In the genomic region with DNA sequence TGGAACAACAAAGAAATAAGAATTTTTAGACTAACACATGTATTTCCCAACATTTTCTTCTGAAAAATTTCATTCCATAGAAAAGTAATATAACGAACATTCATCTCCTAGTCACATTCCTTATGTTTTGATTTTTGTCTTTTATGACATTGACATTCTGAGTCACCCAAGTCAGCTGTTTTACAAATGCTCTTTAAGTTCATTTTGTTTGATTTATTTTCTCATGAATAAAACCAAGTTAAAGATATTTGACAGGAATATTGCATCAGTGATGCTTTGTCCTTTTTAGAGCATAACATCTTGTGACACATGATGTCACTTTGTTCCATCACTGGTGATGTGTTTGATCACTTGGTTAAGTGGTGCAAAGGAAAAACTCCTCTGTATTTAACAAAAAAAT, we compare ENCODE assay signal across 29 cellular contexts. TPM values are rescaled to one million over a fixed set of nuclear protein-coding genes. Genes with fewer than 3 reads are reported as not detected.
DNase-seq lines count a peak whose midpoint lies in the region; ATAC-seq and TF ChIP-seq lines count a peak whose summit lies in the region.
"Had no signal": no experiment of that assay in that cellular context is flagged by ENCODE, and none has a peak within 500 bp of the region (broad histone marks: within the 10 kb centered on the region; RNA-seq: fewer than 3 reads in every experiment).

No MANE protein-coding gene starts in this region.

- no TSS peak for BruUV-seq in Calu3 (replicated peaks; lab: Mats Ljungman, UMichigan)

- POLR2A ChIA-PET in SK-N-SH (lab: Yijun Ruan, JAX), result no interaction called here

- H4K20me1 ChIP-seq in SK-N-SH (ENCODE audit: insufficient read depth), result no peaks in the 10 kb centered on the region

- no peak for TF ChIP-seq EP300 in SK-N-SH (IDR thresholded peaks at IDR 0.05; ENCODE audit: borderline replicate concordance in 1 of 2, low read depth in 1 of 2, low read length in 1 of 2)

- no peaks in the 10 kb centered on the region for H3K36me3 Mint-ChIP-seq in stimulated activated naive B cell treated with anti-CD40 and anti-IgM and Interleukin-4, amounts not matched to agents 10 μg/mL and 1 μg/mL and 100 μg/mL, for 72 hours
- no peaks in the 10 kb centered on the region for H3K36me3 Mint-ChIP-seq in Calu3 (ENCODE audit: insufficient read depth, unreplicated experiment)
- H3K36me3 Mint-ChIP-seq: activated naive CD4-positive, alpha-beta T cell treated with anti-CD3 and anti-CD28 coated beads, Interleukin-2, amount 50 U/mL, for 72 hours; memory B cell had no signal

- H3F3A ChIP-seq in SK-N-SH (replicated peaks; ENCODE audit: insufficient read depth), result peaks cover 10% of the 10 kb centered on the region

- no peak overlapping the region for H3K4me2 ChIP-seq in SK-N-SH
- H3K4me2 ChIP-seq: BLaER1 treated with 17β-estradiol and CSF1 and Interleukin-3, amounts not matched to agents 10 nM and 100 nM had no signal

- intact Hi-C loops in Calu3 (cut with micrococcal nuclease; ENCODE audit: unreplicated experiment), result no loop called here

- no peak overlapping the region for H2AFZ ChIP-seq in SK-N-SH (ENCODE audit: low read depth)

- no peaks in the 10 kb centered on the region for H3K4me1 Mint-ChIP-seq in stimulated activated naive B cell treated with anti-CD40 and anti-IgM and Interleukin-4, amounts not matched to agents 10 μg/mL and 1 μg/mL and 100 μg/mL, for 72 hours
- no peaks in the 10 kb centered on the region for H3K4me1 Mint-ChIP-seq in Calu3 (ENCODE audit: low read depth, unreplicated experiment)
- H3K4me1 Mint-ChIP-seq: activated T-helper 17 cell treated with anti-CD3 and anti-CD28 coated beads, Interleukin-2, amount 50 U/mL, for 72 hours; memory B cell had no signal

- H3K4me3 ChIP-seq in SK-N-SH (ENCODE audit: low read depth in 2 of 2, low read length in 1 of 2), result no peak overlapping the region
- H3K4me3 ChIP-seq in fibroblast of villous mesenchyme (ENCODE audit: low read depth, low read length), result no peak overlapping the region
- H3K4me3 ChIP-seq: BLaER1 treated with 17β-estradiol and CSF1 and Interleukin-3, amounts not matched to agents 10 nM and 100 nM; cardiac muscle cell; heart right ventricle; suprapubic skin had no signal

- peak; percentile 2 for DNase-seq in NCI-H748 (lab: John Stamatoyannopoulos, UW; ENCODE audit: unreplicated experiment)
- DNase-seq in NCI-H748 treated with DMSO at 0.1 percent for 48 hours (lab: John Stamatoyannopoulos, UW), result no peak
- DNase-seq in SK-N-SH, result no peak
- DNase-seq in fibroblast of villous mesenchyme (ENCODE audit: low read depth), result peak; percentile 70
- DNase-seq in stromal cell of bone marrow (ENCODE audit: low read depth), result peak; percentile 31
- no peak for DNase-seq in stimulated activated naive B cell treated with anti-CD40 and anti-IgM and Interleukin-4, amounts not matched to agents 10 μg/mL and 1 μg/mL and 100 μg/mL, for 72 hours
- DNase-seq in Calu3, result no peak
- no peak for DNase-seq in NCI-H1092 (lab: John Stamatoyannopoulos, UW)
- DNase-seq: activated CD4-positive, alpha-beta T cell treated with anti-CD3 and anti-CD28 coated beads, Interleukin-2, amount 50 U/mL, for 48 hours; activated CD4-positive, CD25-positive, alpha-beta regulatory T cell; activated CD8-positive, alpha-beta memory T cell treated with anti-CD3 and anti-CD28 coated beads, Interleukin-2, amount 50 U/mL, for 48 hours; anterior cingulate cortex; Caco-2; heart right ventricle; HFFc6; Karpas-422; left colon; NCI-H187; NCI-H226; NCI-H774; retina; SW 1271 had no signal

- H3K27ac Mint-ChIP-seq in stimulated activated naive B cell treated with anti-CD40 and anti-IgM and Interleukin-4, amounts not matched to agents 10 μg/mL and 1 μg/mL and 100 μg/mL, for 72 hours, result no peak overlapping the region
- no peak overlapping the region for H3K27ac Mint-ChIP-seq in Calu3 (ENCODE audit: unreplicated experiment)
- H3K27ac Mint-ChIP-seq: activated naive CD4-positive, alpha-beta T cell treated with anti-CD3 and anti-CD28 coated beads, Interleukin-2, amount 50 U/mL, for 72 hours; activated T-helper 17 cell treated with anti-CD3 and anti-CD28 coated beads, Interleukin-2, amount 50 U/mL, for 72 hours; dendritic cell treated with granulocyte-macrophage colony-stimulating factor and Interleukin-4, amounts not matched to agents 40 ng/mL and 50 ng/mL, for 4 days; HFFc6; memory B cell had no signal

- 93% methylated on average over 1 of the region's 1 CpG for whole genome bisulfite sequencing in SK-N-SH (ENCODE audit: low lambda C conversion rate)

- CTCF ChIA-PET in SK-N-SH (lab: Yijun Ruan, JAX), result interaction anchor here (1.1 kb wide), 1 partner anchor 10 kb away, joined by 3 read pairs; no protein-coding TSS in a partner anchor
- CTCF ChIA-PET in Calu3 (lab: Charles Lee), result no interaction called here

- TF ChIP-seq CTCF in SK-N-SH (IDR thresholded peaks at IDR 0.05) (no peak), fibroblast of villous mesenchyme (IDR thresholded peaks at IDR 0.05; ENCODE audit: insufficient read depth, low read depth, low read length) (no peak), Calu3 (IDR thresholded peaks at IDR 0.05; ENCODE audit: unreplicated experiment) (no peak)

- H3K79me2 ChIP-seq in SK-N-SH (ENCODE audit: insufficient read depth), result no peaks in the 10 kb centered on the region

- no peaks in the 10 kb centered on the region for H3K9me3 ChIP-seq in SK-N-SH
- H3K9me3 ChIP-seq: BLaER1 treated with 17β-estradiol and CSF1 and Interleukin-3, amounts not matched to agents 10 nM and 100 nM; Caco-2; heart right ventricle; suprapubic skin had no signal

- H3K4me3 Mint-ChIP-seq in stimulated activated naive B cell treated with anti-CD40 and anti-IgM and Interleukin-4, amounts not matched to agents 10 μg/mL and 1 μg/mL and 100 μg/mL, for 72 hours, result no peak overlapping the region
- no peak overlapping the region for H3K4me3 Mint-ChIP-seq in Calu3 (ENCODE audit: low read depth, unreplicated experiment)
- H3K4me3 Mint-ChIP-seq: activated T-helper 17 cell treated with anti-CD3 and anti-CD28 coated beads, Interleukin-2, amount 50 U/mL, for 72 hours; dendritic cell treated with granulocyte-macrophage colony-stimulating factor and Interleukin-4, amounts not matched to agents 40 ng/mL and 50 ng/mL, for 4 days; HFFc6; memory B cell had no signal

- no peak overlapping the region for H3K9ac ChIP-seq in SK-N-SH
- H3K9ac ChIP-seq: BLaER1 treated with 17β-estradiol and CSF1 and Interleukin-3, amounts not matched to agents 10 nM and 100 nM had no signal

- H3K4me1 ChIP-seq in SK-N-SH (ENCODE audit: control insufficient read depth in 1 of 2, insufficient read depth in 2 of 2, low read depth in 1 of 2, low read length in 1 of 2), result peaks cover 6 to 11% of the 10 kb centered on the region in 2 experiments; a peak in 3 of 4 replicates
- H3K4me1 ChIP-seq: BLaER1 treated with 17β-estradiol and CSF1 and Interleukin-3, amounts not matched to agents 10 nM and 100 nM; Caco-2; suprapubic skin had no signal

- H3K9me2 ChIP-seq in SK-N-SH, result no peaks in the 10 kb centered on the region

- no peaks in the 10 kb centered on the region for H3K27me3 Mint-ChIP-seq in stimulated activated naive B cell treated with anti-CD40 and anti-IgM and Interleukin-4, amounts not matched to agents 10 μg/mL and 1 μg/mL and 100 μg/mL, for 72 hours
- no peaks in the 10 kb centered on the region for H3K27me3 Mint-ChIP-seq in Calu3 (ENCODE audit: unreplicated experiment)
- H3K27me3 Mint-ChIP-seq: activated T-helper 17 cell treated with anti-CD3 and anti-CD28 coated beads, Interleukin-2, amount 50 U/mL, for 72 hours; dendritic cell treated with granulocyte-macrophage colony-stimulating factor and Interleukin-4, amounts not matched to agents 40 ng/mL and 50 ng/mL, for 4 days; memory B cell had no signal

- no peak for ATAC-seq in stimulated activated naive B cell treated with anti-CD40 and anti-IgM and Interleukin-4, amounts not matched to agents 10 μg/mL and 1 μg/mL and 100 μg/mL, for 72 hours (replicated peaks)
- ATAC-seq: activated naive CD4-positive, alpha-beta T cell treated with anti-CD3 and anti-CD28 coated beads, Interleukin-2, amount 50 U/mL, for 72 hours; activated T-helper 17 cell treated with anti-CD3 and anti-CD28 coated beads, Interleukin-2, amount 50 U/mL, for 72 hours; heart right ventricle; left colon had no signal

- no peaks in the 10 kb centered on the region for H3K36me3 ChIP-seq in SK-N-SH (replicated peaks in 1 of 2; ENCODE audit: control insufficient read depth in 1 of 2, insufficient read depth in 2 of 2, low read length in 1 of 2)
- H3K36me3 ChIP-seq: cardiac muscle cell, suprapubic skin had no signal

- no peaks in the 10 kb centered on the region for H3K27me3 ChIP-seq in SK-N-SH (ENCODE audit: insufficient read depth)
- H3K27me3 ChIP-seq: BLaER1 treated with 17β-estradiol and CSF1 and Interleukin-3, amounts not matched to agents 10 nM and 100 nM; cardiac muscle cell; heart right ventricle; suprapubic skin had no signal

- no peak overlapping the region for H3K27ac ChIP-seq in SK-N-SH (ENCODE audit: low read depth in 2 of 2, low read length in 1 of 2)
- H3K27ac ChIP-seq: BLaER1 treated with 17β-estradiol and CSF1 and Interleukin-3, amounts not matched to agents 10 nM and 100 nM; cardiac muscle cell; heart right ventricle; suprapubic skin had no signal

- H3K9me3 Mint-ChIP-seq in stimulated activated naive B cell treated with anti-CD40 and anti-IgM and Interleukin-4, amounts not matched to agents 10 μg/mL and 1 μg/mL and 100 μg/mL, for 72 hours, result no peaks in the 10 kb centered on the region
- no peaks in the 10 kb centered on the region for H3K9me3 Mint-ChIP-seq in Calu3 (ENCODE audit: low read depth, unreplicated experiment)
- H3K9me3 Mint-ChIP-seq: dendritic cell treated with granulocyte-macrophage colony-stimulating factor and Interleukin-4, amounts not matched to agents 40 ng/mL and 50 ng/mL, for 4 days; HFFc6 had no signal

- no peak for TF ChIP-seq RAD21 in SK-N-SH (IDR thresholded peaks at IDR 0.05; ENCODE audit: low read length)

TF ChIP-seq in SK-N-SH, 30 proteins besides CTCF, POLR2A, EP300 and RAD21:
- TF ChIP-seq, protein P1, sequence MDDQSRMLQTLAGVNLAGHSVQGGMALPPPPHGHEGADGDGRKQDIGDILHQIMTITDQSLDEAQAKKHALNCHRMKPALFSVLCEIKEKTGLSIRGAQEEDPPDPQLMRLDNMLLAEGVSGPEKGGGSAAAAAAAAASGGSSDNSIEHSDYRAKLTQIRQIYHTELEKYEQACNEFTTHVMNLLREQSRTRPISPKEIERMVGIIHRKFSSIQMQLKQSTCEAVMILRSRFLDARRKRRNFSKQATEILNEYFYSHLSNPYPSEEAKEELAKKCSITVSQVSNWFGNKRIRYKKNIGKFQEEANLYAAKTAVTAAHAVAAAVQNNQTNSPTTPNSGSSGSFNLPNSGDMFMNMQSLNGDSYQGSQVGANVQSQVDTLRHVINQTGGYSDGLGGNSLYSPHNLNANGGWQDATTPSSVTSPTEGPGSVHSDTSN (IDR thresholded peaks at IDR 0.05), result peak; percentile 50
- TF ChIP-seq GATA2 (CRISPR knock-in tag; IDR thresholded peaks at IDR 0.05) (no peak), JUND (IDR thresholded peaks at IDR 0.05) (0 out of 2 replicates have a peak, but pooled peaks have one; percentile 21)

RNA-seq across cellular contexts. Expression of a gene that starts 48.4 kb away (rescaled TPM):
- 1.5 and 1.8 TPM in 2 replicates for polyA plus RNA-seq in SK-N-SH (2012; rRNA removed)
- polyA plus RNA-seq in SK-N-SH (2012; cell fraction: cytosol; rRNA removed), result 2.3 and 2.7 TPM in 2 replicates
- polyA plus RNA-seq in SK-N-SH (2012; cell fraction: nucleus; rRNA removed), result 0.94 and 2.1 TPM in 2 replicates
- total RNA-seq in fibroblast of villous mesenchyme, result 33.2 and 60.6 TPM in 2 replicates
- total RNA-seq in Calu3 (2022), result not detected in 2 replicates
- total RNA-seq: activated T-helper 17 cell treated with anti-CD3 and anti-CD28 coated beads, Interleukin-2, amount 50 U/mL, for 72 hours; Caco-2 had no signal

Comparison
In these comparisons a context has a peak if more than half of its experiments do, and no peak if none do; other contexts are left out.
1. DNase-seq: peak in NCI-H748 (single experiment), fibroblast of villous mesenchyme (single experiment) and stromal cell of bone marrow (single experiment); none in NCI-H748 treated with DMSO at 0.1 percent for 48 hours (single experiment), SK-N-SH (single experiment), stimulated activated naive B cell treated with anti-CD40 and anti-IgM and Interleukin-4, amounts not matched to agents 10 μg/mL and 1 μg/mL and 100 μg/mL, for 72 hours (single experiment), Calu3 (single experiment) and NCI-H1092 (single experiment).
2. RNA of a gene that starts 48.4 kb away (total RNA-seq): 33.2 to 60.6 TPM in fibroblast of villous mesenchyme; not detected in Calu3; every median in the first group is over 10 times any median in the second.